ENCODE assay signal across 8 cellular contexts in genomic region chr20:39112196-39112743, GRCh38.
DNase-seq lines count a peak whose midpoint lies in the region; ATAC-seq, FAIRE-seq and TF ChIP-seq lines count a peak whose summit lies in the region.

No MANE protein-coding gene starts in this region.

- TF ChIP-seq POLR2A in uterus (IDR thresholded peaks at IDR 0.05) = no peak

- H3K27ac ChIP-seq in H9 (ENCODE audit: insufficient read length, low read depth, low read length) (no peak overlapping the region), brain microvascular endothelial cell (no peak overlapping the region), kidney (ENCODE audit: low read depth in 2 of 2, low read length in 2 of 2) (no peak overlapping the region), uterus (no peak overlapping the region)

- intact Hi-C loops in kidney (cut with DNase I) (no loop called here), uterus (cut with DNase I; ENCODE audit: low total_unique reads) (no loop called here)

- no CpG with 5 or more reads among the region's 8 CpGs for WGBS in H9 (ENCODE audit: extremely low coverage, insufficient read length, low lambda C conversion rate)

- no peak overlapping the region for H2AK5ac ChIP-seq in H9 (ENCODE audit: insufficient read length, low read length)

- peaks cover 5% of the 10 kb centered on the region for H3K27me3 Mint-ChIP-seq in H9 (ENCODE audit: low read depth)

- H3K4ac ChIP-seq in H9 (ENCODE audit: low read depth, low read length) = no peak overlapping the region

- H3K4me1 ChIP-seq in H9 (ENCODE audit: insufficient read depth, low read length) (peaks cover 20% of the 10 kb centered on the region), kidney (ENCODE audit: control insufficient read depth in 1 of 2, insufficient read depth in 1 of 2, low read depth in 1 of 2, low read length in 2 of 2) (no peaks in the 10 kb centered on the region), uterus (no peaks in the 10 kb centered on the region)

- H3K9me3 ChIP-seq in H9 (ENCODE audit: control insufficient read depth, low read depth, low read length) = no peaks in the 10 kb centered on the region
- H3K9me3 ChIP-seq in kidney (ENCODE audit: control insufficient read depth in 1 of 2, low read length in 2 of 2) = no peaks in the 10 kb centered on the region
- H3K9me3 ChIP-seq in uterus = no peaks in the 10 kb centered on the region

- no peaks in the 10 kb centered on the region for H3K27me3 ChIP-seq in H9 (ENCODE audit: insufficient read depth, low read length)
- peaks cover 12% of the 10 kb centered on the region for H3K27me3 ChIP-seq in brain microvascular endothelial cell (replicated peaks)
- peaks cover 0 to 5% of the 10 kb centered on the region in 2 donors for H3K27me3 ChIP-seq in uterus

- no peak overlapping the region for H2BK5ac ChIP-seq in H9 (ENCODE audit: insufficient read length, low read length)

- H3K36me3 Mint-ChIP-seq in H9 (ENCODE audit: insufficient read depth in 1 of 3, low read depth in 3 of 3) = peaks cover 3 to 8% (median 4%) of the 10 kb centered on the region in 3 experiments; a peak in 4 of 7 replicates

- ATAC-seq in GM18868 (IDR thresholded peaks at IDR 0.05; ENCODE audit: unreplicated experiment) (no peak), HG03280 (IDR thresholded peaks at IDR 0.05; ENCODE audit: unreplicated experiment) (no peak)

- TF ChIP-seq CTCF in H9 (conservative IDR thresholded peaks at IDR 0.05) = peak; percentile 86
- peak; percentile 70 for TF ChIP-seq CTCF in brain microvascular endothelial cell (IDR thresholded peaks at IDR 0.05; ENCODE audit: low read depth, low read length, missing control alignments)
- peak; percentile 57 for TF ChIP-seq CTCF in kidney (IDR thresholded peaks at IDR 0.05; ENCODE audit: borderline replicate concordance, extremely low read depth, insufficient read depth)
- peak; percentile 19 to 59 (median 50) for TF ChIP-seq CTCF in uterus (IDR thresholded peaks at IDR 0.05)

- H3K36me3 ChIP-seq in brain microvascular endothelial cell (replicated peaks) (no peaks in the 10 kb centered on the region), kidney (ENCODE audit: control insufficient read depth in 1 of 2, insufficient read depth in 2 of 2, low read length in 2 of 2) (no peaks in the 10 kb centered on the region), uterus (no peaks in the 10 kb centered on the region)

- no peak overlapping the region for H3T11ph ChIP-seq in H9 (ENCODE audit: low read length)

- no peak overlapping the region for H4K5ac ChIP-seq in H9 (ENCODE audit: insufficient read length, low read depth, low read length)

- peak overlapping the region; percentile 2 for H3K4me2 ChIP-seq in H9 (ENCODE audit: insufficient read depth, insufficient read length, low read length)

- H4K91ac ChIP-seq in H9 (ENCODE audit: insufficient read length, low read depth, low read length) = no peak overlapping the region

- H3K4me1 Mint-ChIP-seq in H9 = peaks cover 43 to 52% of the 10 kb centered on the region in 2 experiments

- in situ Hi-C loops in brain microvascular endothelial cell (cut with HindIII; ENCODE audit: low pct_ligation_motif_present, low sequenced_read_pairs) = no loop called here

- peaks cover 0 to 15% of the 10 kb centered on the region in 2 experiments; a peak in 4 of 5 replicates for H3K9me3 Mint-ChIP-seq in H9

- H2BK15ac ChIP-seq in H9 (ENCODE audit: low read depth, low read length) = no peak overlapping the region

- H3K9ac ChIP-seq in H9 (ENCODE audit: extremely low read depth, insufficient read length, low read length) (no peak overlapping the region), kidney (ENCODE audit: low read length in 2 of 2) (no peak overlapping the region)

- no peak overlapping the region for H4K8ac ChIP-seq in H9 (replicated peaks; ENCODE audit: insufficient read length, low read depth, low read length)

- no peak overlapping the region for H2BK20ac ChIP-seq in H9 (ENCODE audit: low read depth, low read length, poor library complexity, severe bottlenecking)

- no peaks in the 10 kb centered on the region for H3K23me2 ChIP-seq in H9 (ENCODE audit: insufficient read length, low read depth, low read length, poor library complexity, severe bottlenecking)

- DNase-seq in DMS153 (lab: John Stamatoyannopoulos, UW) = peak; percentile 72
- peak; percentile 84 for DNase-seq in H9
- peak; percentile 65 for DNase-seq in NCI-H345 treated with DMSO at 0.1 percent for 48 hours (lab: John Stamatoyannopoulos, UW; ENCODE audit: unreplicated experiment)
- peak; percentile 22 for DNase-seq in brain microvascular endothelial cell
- DNase-seq in kidney = no peak
- DNase-seq in uterus = peak; percentile 21 to 23

- no peak overlapping the region for H2AFZ ChIP-seq in H9 (ENCODE audit: low read length)

- no peak overlapping the region for H2BK12ac ChIP-seq in H9 (ENCODE audit: insufficient read length, low read depth, low read length)

- H3K56ac ChIP-seq in H9 (ENCODE audit: insufficient read length, low read depth, low read length) = no peak overlapping the region

- H3K23ac ChIP-seq in H9 (ENCODE audit: insufficient read length, low read depth, low read length) = no peak overlapping the region

- no peak overlapping the region for H3K4me3 ChIP-seq in brain microvascular endothelial cell (ENCODE audit: low read depth, low read length)
- H3K4me3 ChIP-seq in kidney (ENCODE audit: low read length in 2 of 2) = no peak overlapping the region
- H3K4me3 ChIP-seq in uterus = no peak overlapping the region

- FAIRE-seq in kidney (lab: Jason Lieb, UNC) = no peak

- no peak overlapping the region for H3K14ac ChIP-seq in H9 (ENCODE audit: insufficient read depth, low read length)

- no peak overlapping the region for H3K18ac ChIP-seq in H9 (ENCODE audit: insufficient read length, low read depth, low read length)

- H4K20me1 ChIP-seq in H9 (ENCODE audit: control insufficient read depth, insufficient read depth, insufficient read length) = no peaks in the 10 kb centered on the region

- H3K79me1 ChIP-seq in H9 (ENCODE audit: insufficient read depth, low read depth, low read length, poor library complexity, severe bottlenecking) = no peaks in the 10 kb centered on the region

- no peaks in the 10 kb centered on the region for H3K79me2 ChIP-seq in H9 (ENCODE audit: insufficient read depth, low read length)

- H3K4me3 Mint-ChIP-seq in H9 = 0 out of 5 replicates have a peak overlapping the region, but pooled peaks of 1 of the 2 experiments have one; percentile 31

- H2BK120ac ChIP-seq in H9 (ENCODE audit: low read depth, low read length, poor library complexity, severe bottlenecking) = no peak overlapping the region

- H3K27ac Mint-ChIP-seq in H9 = peak overlapping the region in 1 of 3 experiments; percentile 81; a peak in 2 of 7 replicates
